ENCODE assay signal across 8 cellular contexts in genomic region chr1:161209790-161210409, GRCh38. TPM values are rescaled to one million over a fixed set of nuclear protein-coding genes. Genes with fewer than 3 reads are reported as not detected.
A peak's percentile ranks its signal among the peaks of the same experiment; 100 is the strongest.
DNase-seq lines count a peak whose midpoint lies in the region; ATAC-seq and TF ChIP-seq lines count a peak whose summit lies in the region.

No MANE protein-coding gene starts in this region.

- peak; percentile 63 for DNase-seq in AG10803 (ENCODE audit: low read depth)
- DNase-seq in GM19240 (ENCODE audit: insufficient read length, low spot score): peak; percentile 64
- peak; percentile 39 for DNase-seq in NCI-H1048 (lab: John Stamatoyannopoulos, UW)
- DNase-seq in SKM-1 treated with dmso at 0.1 percent for 144 hours (lab: John Stamatoyannopoulos, UW; ENCODE audit: unreplicated experiment): peak; percentile 86
- DNase-seq in activated naive CD4-positive, alpha-beta T cell treated with anti-CD3 and anti-CD28 coated beads, Interleukin-2, amount 50 U/mL, for 16 hours: peak; percentile 77
- DNase-seq in Right ventricle myocardium inferior (ENCODE audit: missing footprints): peak; percentile 87
- peak; percentile 92 for DNase-seq in posterior vena cava (ENCODE audit: low spot score)

- H3K4me3 ChIP-seq in AG10803 (ENCODE audit: low read length): no peak overlapping the region

- peak; percentile 44 for ATAC-seq in Right ventricle myocardium inferior
- no peak for ATAC-seq in HG03442 (IDR thresholded peaks at IDR 0.05; ENCODE audit: unreplicated experiment)

- peak; percentile 92 for TF ChIP-seq CTCF in AG10803 (conservative IDR thresholded peaks at IDR 0.05; ENCODE audit: low read length)

- intact Hi-C loops in Right ventricle myocardium inferior (cut with DNase I) (loop anchor here (2.0 to 5.0 kb wide), 2 partner anchors 15 to 172 kb away; no protein-coding TSS in a partner anchor), posterior vena cava (cut with DNase I) (no loop called here)

RNA-seq across cellular contexts. Expression of gene FCER1G, which starts 5.2 kb away (rescaled TPM):
- total RNA-seq in Right ventricle myocardium inferior: 38.3 TPM
- total RNA-seq in posterior vena cava: 100 to 1,000 TPM in 1 of 2 donors, 10 to 100 TPM in 1; 40.4 to 101 TPM

RNA-seq across cellular contexts. Expression of gene NDUFS2, which starts 7.7 kb away (rescaled TPM):
- total RNA-seq in Right ventricle myocardium inferior (334 TPM), posterior vena cava (10 to 100 TPM; 54.3 to 57.9 TPM)

RNA-seq across cellular contexts. Expression of gene ADAMTS4, which starts 11.0 kb away (rescaled TPM):
- total RNA-seq in Right ventricle myocardium inferior (13.0 TPM), posterior vena cava (100 to 1,000 TPM in 1 of 2 donors, 10 to 100 TPM in 1; 28.0 to 125 TPM)

RNA-seq across cellular contexts. Expression of gene APOA2, which starts 13.5 kb away (rescaled TPM):
- total RNA-seq in Right ventricle myocardium inferior (not detected), posterior vena cava (not detected)

RNA-seq across cellular contexts. Expression of gene TOMM40L, which starts 16.0 kb away (rescaled TPM):
- total RNA-seq in Right ventricle myocardium inferior (39.1 TPM), posterior vena cava (10 to 100 TPM; 13.4 to 15.0 TPM)

Comparison
In these comparisons a context has a peak if more than half of its experiments do, and no peak if none do; other contexts are left out.
1. DNase-seq: peak in every context shown above with its lines; median percentile 92 in posterior vena cava; 87 in Right ventricle myocardium inferior; 86 in SKM-1 treated with dmso at 0.1 percent for 144 hours; 77 in activated naive CD4-positive, alpha-beta T cell treated with anti-CD3 and anti-CD28 coated beads, Interleukin-2, amount 50 U/mL, for 16 hours; 64 in GM19240; 63 in AG10803; 39 in NCI-H1048.